ENCODE assay signal across 9 cellular contexts in the genomic region with DNA sequence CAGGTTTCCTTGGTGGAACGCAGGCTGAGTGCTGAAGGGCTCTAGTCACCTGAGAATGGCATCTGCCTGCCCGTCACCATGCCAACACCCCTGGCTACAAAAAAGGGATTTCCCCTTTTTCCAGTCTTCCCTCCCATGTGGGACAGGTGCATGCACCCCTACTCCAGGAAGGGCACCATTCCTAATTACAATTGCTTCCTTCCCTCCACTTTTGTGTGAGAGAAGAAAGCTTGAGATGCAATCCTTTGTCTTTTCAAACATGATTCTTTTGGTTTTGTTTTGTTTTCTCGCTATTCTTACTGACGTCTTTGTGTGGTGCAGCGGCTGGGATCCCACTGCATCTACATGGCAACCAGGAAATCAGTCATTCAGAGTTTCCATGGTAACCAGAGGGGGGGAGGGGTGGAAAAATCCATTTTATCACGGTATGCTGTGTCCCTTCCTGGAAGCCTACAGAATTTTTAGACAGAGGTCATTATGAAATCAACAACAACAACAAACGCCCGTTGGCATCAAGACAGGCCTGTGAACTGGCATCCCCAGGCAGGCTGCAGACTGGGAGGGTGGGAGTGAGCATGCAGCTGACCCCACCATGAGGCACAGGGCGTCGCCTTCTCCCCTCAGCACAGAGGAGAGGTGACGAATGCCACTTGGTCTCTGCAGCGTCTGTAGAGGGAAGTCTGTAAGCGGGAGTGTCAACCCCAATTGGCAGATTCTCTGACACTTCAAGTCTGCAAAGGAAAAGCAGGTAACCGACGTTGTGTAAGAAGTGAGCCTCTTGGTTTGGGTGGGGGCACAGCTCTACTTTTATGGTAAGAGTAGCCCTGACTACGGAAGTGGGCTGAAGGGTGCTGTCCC. TPM values are rescaled to one million over a fixed set of nuclear protein-coding genes. Genes with fewer than 3 reads are reported as not detected.
A peak's percentile ranks its signal among the peaks of the same experiment; 100 is the strongest.
DNase-seq lines count a peak whose midpoint lies in the region; ATAC-seq and TF ChIP-seq lines count a peak whose summit lies in the region.
"Had no signal": no experiment of that assay in that cellular context is flagged by ENCODE, and none has a peak within 500 bp of the region (broad histone marks: within the 10 kb centered on the region; RNA-seq: fewer than 3 reads in every experiment).

No MANE protein-coding gene starts in this region.

- no peak overlapping the region for H3K4me3 Mint-ChIP-seq in MCF 10A (ENCODE audit: unreplicated experiment)
- peak overlapping the region; percentile 71 to 90 for H3K4me3 Mint-ChIP-seq in activated T-cell treated with anti-CD3 and anti-CD28 coated beads, Interleukin-2, amount 50 U/mL, for 72 hours

- TF ChIP-seq POLR2A in breast epithelium (IDR thresholded peaks at IDR 0.05), result no peak

- CTCF ChIA-PET in MCF 10A (lab: Yijun Ruan, JAX), result no interaction called here

- intact Hi-C loops in breast epithelium (cut with DNase I; ENCODE audit: low total_unique reads) (no loop called here), MCF 10A (cut with micrococcal nuclease) (no loop called here)

- peak; percentile 77 for ATAC-seq in HG03175 (IDR thresholded peaks at IDR 0.05; ENCODE audit: unreplicated experiment)
- ATAC-seq in activated T-cell treated with anti-CD3 and anti-CD28 coated beads, Interleukin-2, amount 50 U/mL, for 72 hours (replicated peaks in 1 of 2), result peak; percentile 78 to 81

- H3K27me3 Mint-ChIP-seq in MCF 10A (ENCODE audit: insufficient read depth, unreplicated experiment), result no peaks in the 10 kb centered on the region
- H3K27me3 Mint-ChIP-seq in activated T-cell treated with anti-CD3 and anti-CD28 coated beads, Interleukin-2, amount 50 U/mL, for 72 hours (ENCODE audit: low read depth), result no peaks in the 10 kb centered on the region

- H3K27me3 ChIP-seq in breast epithelium, result no peaks in the 10 kb centered on the region
- H3K27me3 ChIP-seq: uterus had no signal

- BruUV-seq in MCF 10A (replicated peaks; lab: Mats Ljungman, UMichigan), result no TSS peak

- DNase-seq in breast epithelium (ENCODE audit: low spot score in 2 of 2), result peak in 1 of 2 donors; percentile 41
- no peak for DNase-seq in MCF 10A (ENCODE audit: unreplicated experiment)
- peak; percentile 66 for DNase-seq in NK-92 (lab: John Stamatoyannopoulos, UW; ENCODE audit: unreplicated experiment)
- peak; percentile 88 to 90 for DNase-seq in activated T-cell treated with anti-CD3 and anti-CD28 coated beads, Interleukin-2, amount 50 U/mL, for 72 hours
- DNase-seq in fibroblast of the aortic adventitia (ENCODE audit: low read depth), result peak; percentile 42
- DNase-seq in nucleus accumbens (lab: John Stamatoyannopoulos, UW), result peak in 37 of 56 donors; percentile 1 to 61 (median 29)
- DNase-seq in superior temporal gyrus (ENCODE audit: extremely low spot score), result peak; percentile 57

- TF ChIP-seq CTCF in breast epithelium (IDR thresholded peaks at IDR 0.05) (no peak), MCF 10A (IDR thresholded peaks at IDR 0.05; ENCODE audit: unreplicated experiment) (no peak), fibroblast of the aortic adventitia (IDR thresholded peaks at IDR 0.05; ENCODE audit: insufficient read depth, low read length) (no peak)

- peak overlapping the region in 1 of 2 donors; percentile 53 for H3K27ac ChIP-seq in breast epithelium
- H3K27ac ChIP-seq: uterus had no signal

- H3K9me3 Mint-ChIP-seq in MCF 10A (ENCODE audit: unreplicated experiment), result no peaks in the 10 kb centered on the region
- peaks cover 14 to 25% of the 10 kb centered on the region in 2 donors for H3K9me3 Mint-ChIP-seq in activated T-cell treated with anti-CD3 and anti-CD28 coated beads, Interleukin-2, amount 50 U/mL, for 72 hours

- no peaks in the 10 kb centered on the region for H3K36me3 Mint-ChIP-seq in MCF 10A (ENCODE audit: insufficient read depth, unreplicated experiment)
- H3K36me3 Mint-ChIP-seq in activated T-cell treated with anti-CD3 and anti-CD28 coated beads, Interleukin-2, amount 50 U/mL, for 72 hours (ENCODE audit: insufficient read depth in 2 of 2), result peaks cover 19 to 31% of the 10 kb centered on the region in 2 donors

- POLR2A ChIA-PET in MCF 10A (lab: Yijun Ruan, JAX), result interaction anchor here (0.7 kb wide), 1 partner anchor 37 kb away, joined by 3 read pairs; no protein-coding TSS in a partner anchor

- H3K27ac Mint-ChIP-seq in MCF 10A (ENCODE audit: low read depth, unreplicated experiment), result no peak overlapping the region
- peak overlapping the region; percentile 89 for H3K27ac Mint-ChIP-seq in activated T-cell treated with anti-CD3 and anti-CD28 coated beads, Interleukin-2, amount 50 U/mL, for 72 hours

- H3K4me1 Mint-ChIP-seq in MCF 10A (ENCODE audit: insufficient read depth, unreplicated experiment), result peaks cover 9% of the 10 kb centered on the region
- peaks cover 87% of the 10 kb centered on the region for H3K4me1 Mint-ChIP-seq in activated T-cell treated with anti-CD3 and anti-CD28 coated beads, Interleukin-2, amount 50 U/mL, for 72 hours (ENCODE audit: low read depth)

- H3K4me3 ChIP-seq in breast epithelium (peak overlapping the region; percentile 10 to 36 (median 15)), fibroblast of the aortic adventitia (ENCODE audit: low read depth, low read length) (no peak overlapping the region)
- H3K4me3 ChIP-seq: uterus had no signal

- no peaks in the 10 kb centered on the region for H3K9me3 ChIP-seq in breast epithelium
- H3K9me3 ChIP-seq: uterus had no signal

- no peaks in the 10 kb centered on the region for H3K4me1 ChIP-seq in breast epithelium
- H3K4me1 ChIP-seq: uterus had no signal

- no peaks in the 10 kb centered on the region for H3K36me3 ChIP-seq in breast epithelium
- H3K36me3 ChIP-seq: uterus had no signal

RNA-seq across cellular contexts. Expression of gene GNG2, which starts 13.6 kb away (rescaled TPM):
- 100 to 1,000 TPM in 1 of 3 donors, 10 to 100 TPM in 2; 12.1 to 106 (median 15.1) TPM for total RNA-seq in breast epithelium
- total RNA-seq in MCF 10A (2022), result 0.28 and 0.64 TPM in 2 replicates
- total RNA-seq in activated T-cell treated with anti-CD3 and anti-CD28 coated beads, Interleukin-2, amount 50 U/mL, for 72 hours, result 100 to 1,000 TPM; 233 to 250 TPM
- total RNA-seq in fibroblast of the aortic adventitia (ENCODE audit: low replicate concordance), result 10.0 and 15.7 TPM in 2 replicates
